In the genomic region with DNA sequence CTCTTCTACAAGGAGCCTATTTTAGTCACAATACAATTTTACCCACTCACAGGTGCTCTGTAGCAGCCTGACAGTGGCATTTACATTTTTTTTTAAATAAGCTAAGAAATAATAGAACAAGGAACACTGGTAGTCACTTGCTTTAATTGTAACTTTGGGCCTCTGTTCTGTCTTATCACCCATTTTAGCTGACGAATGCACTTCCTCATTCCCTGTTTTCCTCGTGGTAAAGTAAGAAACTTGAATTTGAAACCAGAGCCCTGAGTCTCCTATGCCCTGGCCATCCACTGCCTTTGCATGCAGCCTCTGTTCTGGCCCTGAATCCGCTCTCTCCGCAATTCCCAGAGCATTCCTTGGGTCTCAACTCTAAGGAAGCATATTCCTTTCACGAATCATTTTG, we compare ENCODE assay signal across 33 cellular contexts.
"Had no signal": no experiment of that assay in that cellular context is flagged by ENCODE, and none has a peak within 500 bp of the region (broad histone marks: within the 10 kb centered on the region; RNA-seq: fewer than 3 reads in every experiment).

No MANE protein-coding gene starts in this region.

- H3K36me3 Mint-ChIP-seq: activated naive CD4-positive, alpha-beta T cell treated with anti-CD3 and anti-CD28 coated beads, Interleukin-2, amount 50 U/mL, for 24 hours; activated naive CD8-positive, alpha-beta T cell treated with anti-CD3 and anti-CD28 coated beads, Interleukin-2, amount 10 ng/mL, durations not matched to agents 7 days and 5 days; brain had no signal

- H3K4me3 Mint-ChIP-seq: activated CD4-positive, alpha-beta T cell treated with anti-CD3 and anti-CD28 coated beads for 36 hours; activated CD4-positive, alpha-beta T cell treated with anti-CD3 and anti-CD28 coated beads, Interleukin-2, amount 10 ng/mL, durations not matched to agents 7 days and 5 days; activated CD8-positive, alpha-beta T cell treated with anti-CD3 and anti-CD28 coated beads, Interleukin-2, amount 10 ng/mL, durations not matched to agents 7 days and 5 days; activated naive CD4-positive, alpha-beta T cell treated with anti-CD3 and anti-CD28 coated beads, Interleukin-2, amount 50 U/mL, for 24 hours; activated naive CD8-positive, alpha-beta T cell treated with anti-CD3 and anti-CD28 coated beads, Interleukin-2, amount 10 ng/mL, durations not matched to agents 7 days and 5 days; activated T-cell treated with anti-CD3 and anti-CD28 coated beads, Interleukin-2, amount 50 U/mL, for 24 hours; brain; central memory CD8-positive, alpha-beta T cell had no signal

- H2AFZ ChIP-seq: PC-9 had no signal

- H3K4me1 Mint-ChIP-seq: activated CD4-positive, alpha-beta T cell treated with anti-CD3 and anti-CD28 coated beads for 36 hours; activated CD4-positive, alpha-beta T cell treated with anti-CD3 and anti-CD28 coated beads, Interleukin-2, amount 10 ng/mL, durations not matched to agents 7 days and 5 days; activated naive CD4-positive, alpha-beta T cell treated with anti-CD3 and anti-CD28 coated beads, Interleukin-2, amount 50 U/mL, for 24 hours; activated naive CD8-positive, alpha-beta T cell treated with anti-CD3 and anti-CD28 coated beads, Interleukin-2, amount 10 ng/mL, durations not matched to agents 7 days and 5 days; brain; central memory CD8-positive, alpha-beta T cell had no signal

- H3K9me3 Mint-ChIP-seq: activated naive CD4-positive, alpha-beta T cell treated with anti-CD3 and anti-CD28 coated beads, Interleukin-2, amount 50 U/mL, for 24 hours; central memory CD8-positive, alpha-beta T cell had no signal

- H3K4me3 ChIP-seq: PC-9 had no signal

- H3K27ac Mint-ChIP-seq: activated CD4-positive, alpha-beta T cell treated with anti-CD3 and anti-CD28 coated beads for 36 hours; activated CD4-positive, alpha-beta T cell treated with anti-CD3 and anti-CD28 coated beads, Interleukin-2, amount 10 ng/mL, durations not matched to agents 7 days and 5 days; activated CD8-positive, alpha-beta T cell treated with anti-CD3 and anti-CD28 coated beads, Interleukin-2, amount 10 ng/mL, durations not matched to agents 7 days and 5 days; activated naive CD4-positive, alpha-beta T cell treated with anti-CD3 and anti-CD28 coated beads, Interleukin-2, amount 50 U/mL, for 24 hours; activated naive CD8-positive, alpha-beta T cell treated with anti-CD3 and anti-CD28 coated beads, Interleukin-2, amount 10 ng/mL, durations not matched to agents 7 days and 5 days; activated T-cell treated with anti-CD3 and anti-CD28 coated beads, Interleukin-2, amount 50 U/mL, for 24 hours; activated T-helper 2 cell treated with anti-CD3 and anti-CD28 coated beads, Interferon-gamma antibody, Interleukin-2, Interleukin-4, amounts not matched to agents 10 μg/mL and 5 μg/mL and 100 μg/mL, durations not matched to agents 14 hours and 24 hours and 36 hours; brain had no signal

- DNase-seq: activated CD4-positive, alpha-beta T cell treated with anti-CD3 and anti-CD28 coated beads for 36 hours; activated CD4-positive, alpha-beta T cell treated with anti-CD3 and anti-CD28 coated beads, Interleukin-2, amount 10 ng/mL, durations not matched to agents 7 days and 5 days; activated CD4-positive, alpha-beta T cell treated with anti-CD3 and anti-CD28 coated beads, Interleukin-2, amount 50 U/mL, for 48 hours; activated CD8-positive, alpha-beta T cell treated with anti-CD3 and anti-CD28 coated beads, Interleukin-2, amount 10 ng/mL, durations not matched to agents 7 days and 5 days; activated gamma-delta T cell; activated naive CD4-positive, alpha-beta T cell treated with Interleukin-2 at 50 U/mL for 16 hours; activated naive CD8-positive, alpha-beta T cell treated with anti-CD3 and anti-CD28 coated beads, Interleukin-2, amount 10 ng/mL, durations not matched to agents 7 days and 5 days; activated T-cell treated with anti-CD3 and anti-CD28 coated beads, Interleukin-2, amount 50 U/mL, for 24 hours; amygdala; MV-4-11; NCI-H1092 treated with DMSO at 0.1 percent for 48 hours; NCI-H1417; NCI-H146; NCI-H187; NCI-H2029 treated with DMSO at 0.1 percent for 48 hours; NCI-H2107; NCI-H2171; NCI-H510A; NCI-H526; NCI-H748 treated with DMSO at 0.1 percent for 48 hours; NK-92 treated with Interleukin-12 subunit alpha and Interleukin-12 subunit beta, amount 100 ng/mL, for 24 hours; PC-9; Right ventricle myocardium superior; SW 1271; T-helper 1 cell; T-helper 2 cell; T-helper 9 cell had no signal

- H3K27ac ChIP-seq: PC-9, RWPE1 had no signal

- H3K4me2 ChIP-seq: PC-9 had no signal

- H3K27me3 Mint-ChIP-seq: activated CD4-positive, alpha-beta T cell treated with anti-CD3 and anti-CD28 coated beads for 36 hours; activated CD4-positive, alpha-beta T cell treated with anti-CD3 and anti-CD28 coated beads, Interleukin-2, amount 10 ng/mL, durations not matched to agents 7 days and 5 days; activated naive CD4-positive, alpha-beta T cell treated with anti-CD3 and anti-CD28 coated beads, Interleukin-2, amount 50 U/mL, for 24 hours; activated naive CD8-positive, alpha-beta T cell treated with anti-CD3 and anti-CD28 coated beads, Interleukin-2, amount 10 ng/mL, durations not matched to agents 7 days and 5 days; activated T-cell treated with anti-CD3 and anti-CD28 coated beads, Interleukin-2, amount 50 U/mL, for 24 hours; central memory CD8-positive, alpha-beta T cell had no signal

- ATAC-seq: activated CD4-positive, alpha-beta T cell treated with anti-CD3 and anti-CD28 coated beads for 36 hours; activated CD4-positive, CD25-positive, alpha-beta regulatory T cell treated with anti-CD3 and anti-CD28 coated beads, Interleukin-2, amount 50 U/mL, for 24 hours; activated CD8-positive, alpha-beta T cell treated with anti-CD3 and anti-CD28 coated beads, Interleukin-2, amount 10 ng/mL, durations not matched to agents 7 days and 5 days had no signal
